In the genomic region with DNA sequence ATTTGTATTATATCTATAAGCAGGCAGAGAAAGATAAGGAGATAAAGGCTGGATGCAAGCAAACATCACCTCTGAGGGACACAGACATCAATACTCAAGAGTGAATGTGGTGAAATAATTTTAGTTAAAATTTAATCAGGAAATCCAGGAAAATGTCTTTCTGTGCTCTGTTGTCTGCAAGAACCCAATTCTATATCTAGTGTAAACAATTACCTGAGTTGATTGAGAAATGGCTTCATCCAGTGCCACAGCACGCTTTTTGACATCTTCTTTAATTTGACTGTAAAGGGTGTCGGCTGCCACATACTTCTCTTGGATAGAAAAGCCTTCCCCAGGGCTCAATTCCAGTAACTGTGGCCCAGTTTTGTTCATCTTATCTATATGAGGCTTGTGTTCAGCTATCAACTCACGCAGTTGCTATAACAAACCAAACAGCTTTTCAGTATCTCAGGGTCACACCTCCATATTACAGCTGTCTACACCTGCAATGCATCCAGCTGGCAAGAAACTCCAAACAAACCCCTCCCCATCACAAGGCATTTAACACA, we compare ENCODE assay signal across 15 cellular contexts.
A peak's percentile ranks its signal among the peaks of the same experiment; 100 is the strongest.
DNase-seq lines count a peak whose midpoint lies in the region; ATAC-seq and TF ChIP-seq lines count a peak whose summit lies in the region.
"Had no signal": no experiment of that assay in that cellular context is flagged by ENCODE, and none has a peak within 500 bp of the region (broad histone marks: within the 10 kb centered on the region; RNA-seq: fewer than 3 reads in every experiment).

No MANE protein-coding gene starts in this region.

- H3K23ac ChIP-seq in IMR-90 (ENCODE audit: low read depth, low read length) = no peak overlapping the region

- BruUV-seq in IMR-90 (replicated peaks; lab: Mats Ljungman, UMichigan) = no TSS peak

- no peak overlapping the region for H3K4me3 ChIP-seq in IMR-90 (ENCODE audit: insufficient read depth, low read depth, low read length)
- H3K4me3 ChIP-seq in heart right ventricle = no peak overlapping the region
- H3K4me3 ChIP-seq in rectal smooth muscle tissue (ENCODE audit: low read length) = no peak overlapping the region
- H3K4me3 ChIP-seq in effector memory CD4-positive, alpha-beta T cell (ENCODE audit: insufficient read depth, low read depth, low read length, poor library complexity, severe bottlenecking) = no peak overlapping the region
- H3K4me3 ChIP-seq: spleen had no signal

- no peak overlapping the region for H4K8ac ChIP-seq in IMR-90 (ENCODE audit: low read depth in 2 of 2, low read length in 2 of 2)

- dilution Hi-C loops in IMR-90 (cut with HindIII; ENCODE audit: low sequenced_read_pairs, unreplicated experiment) = no loop called here

- H2AK5ac ChIP-seq in IMR-90 (ENCODE audit: low read depth, low read length) = no peak overlapping the region

- no peak overlapping the region for H4K5ac ChIP-seq in IMR-90 (ENCODE audit: low read depth, low read length)

- no peak overlapping the region for H2BK5ac ChIP-seq in IMR-90 (ENCODE audit: low read depth, low read length, poor library complexity, severe bottlenecking)

- H2BK20ac ChIP-seq in IMR-90 (ENCODE audit: low read depth, low read length) = no peak overlapping the region

- no peak for ATAC-seq in IMR-90 (ENCODE audit: low read depth)
- peak; percentile 63 to 94 (median 88) for ATAC-seq in heart right ventricle
- ATAC-seq in HG03025 (IDR thresholded peaks at IDR 0.05; ENCODE audit: low FRiP score, unreplicated experiment) = no peak
- ATAC-seq: activated T-cell treated with anti-CD3 and anti-CD28 coated beads, Interleukin-2, amount 50 U/mL, for 4 hours had no signal

- H2AFZ ChIP-seq in IMR-90 (replicated peaks; ENCODE audit: low read length, poor library complexity) = no peak overlapping the region

- H3K27me3 ChIP-seq in IMR-90 (ENCODE audit: control insufficient read depth, insufficient read depth, low read length) (no peaks in the 10 kb centered on the region), heart right ventricle (no peaks in the 10 kb centered on the region), rectal smooth muscle tissue (ENCODE audit: control insufficient read depth, insufficient read depth, low read length) (no peaks in the 10 kb centered on the region)
- no peaks in the 10 kb centered on the region for H3K27me3 ChIP-seq in effector memory CD4-positive, alpha-beta T cell (replicated peaks; ENCODE audit: control insufficient read depth, insufficient read depth, low read length, poor library complexity, severe bottlenecking)
- H3K27me3 ChIP-seq: spleen had no signal

- no peak overlapping the region for H2BK15ac ChIP-seq in IMR-90 (ENCODE audit: low read depth, low read length)

- H3K27ac Mint-ChIP-seq in activated T-helper 2 cell treated with anti-CD3 and anti-CD28 coated beads, Interferon-gamma antibody, Interleukin-2, Interleukin-4, amounts not matched to agents 10 μg/mL and 5 μg/mL and 100 μg/mL, durations not matched to agents 14 hours and 24 hours and 36 hours = no peak overlapping the region
- H3K27ac Mint-ChIP-seq: activated CD4-positive, alpha-beta T cell treated with anti-CD3 and anti-CD28 coated beads, Interleukin-2, amount 10 ng/mL, durations not matched to agents 24 days and 14 days; dendritic cell treated with granulocyte-macrophage colony-stimulating factor and Interleukin-4, amounts not matched to agents 40 ng/mL and 50 ng/mL, for 4 days had no signal

- H3K4me1 ChIP-seq in IMR-90 (ENCODE audit: control insufficient read depth, insufficient read depth, low read length) = peaks cover 16% of the 10 kb centered on the region
- H3K4me1 ChIP-seq in heart right ventricle = peaks cover 0 to 92% (median 63%) of the 10 kb centered on the region in 9 donors
- H3K4me1 ChIP-seq in rectal smooth muscle tissue (ENCODE audit: control insufficient read depth, insufficient read depth, low read length) = peaks cover 41% of the 10 kb centered on the region
- no peaks in the 10 kb centered on the region for H3K4me1 ChIP-seq in effector memory CD4-positive, alpha-beta T cell (ENCODE audit: control insufficient read depth, insufficient read depth, low read length, poor library complexity, severe bottlenecking)
- H3K4me1 ChIP-seq: spleen had no signal

- intact Hi-C loops in IMR-90 (cut with micrococcal nuclease) (no loop called here), heart right ventricle (cut with DNase I) (no loop called here)
- intact Hi-C loops in activated T-helper 2 cell treated with anti-CD3 and anti-CD28 coated beads, Interferon-gamma antibody, Interleukin-2, Interleukin-4, amounts not matched to agents 10 μg/mL and 5 μg/mL and 100 μg/mL, durations not matched to agents 14 hours and 24 hours and 36 hours (cut with micrococcal nuclease) = no loop called here

- H3K14ac ChIP-seq in IMR-90 (replicated peaks; ENCODE audit: low read depth, low read length) = no peak overlapping the region

- H3K18ac ChIP-seq in IMR-90 (ENCODE audit: low read depth, low read length) = no peak overlapping the region

- no peaks in the 10 kb centered on the region for H3K9me3 Mint-ChIP-seq in activated T-helper 2 cell treated with anti-CD3 and anti-CD28 coated beads, Interferon-gamma antibody, Interleukin-2, Interleukin-4, amounts not matched to agents 10 μg/mL and 5 μg/mL and 100 μg/mL, durations not matched to agents 14 hours and 24 hours and 36 hours
- H3K9me3 Mint-ChIP-seq: activated CD4-positive, alpha-beta T cell treated with anti-CD3 and anti-CD28 coated beads, Interleukin-2, amount 10 ng/mL, durations not matched to agents 24 days and 14 days; activated T-cell treated with anti-CD3 and anti-CD28 coated beads, Interleukin-2, amount 50 U/mL, for 4 hours; dendritic cell treated with granulocyte-macrophage colony-stimulating factor and Interleukin-4, amounts not matched to agents 40 ng/mL and 50 ng/mL, for 4 days had no signal

- CTCF ChIA-PET in IMR-90 (lab: Yijun Ruan, JAX) = no interaction called here

- in situ Hi-C loops in IMR-90 (cut with MboI; ENCODE audit: low sequenced_read_pairs) = no loop called here

- H3K79me1 ChIP-seq in IMR-90 (ENCODE audit: low read depth in 1 of 2, low read length in 2 of 2) = peaks cover 36 to 52% of the 10 kb centered on the region in 2 experiments

- WGBS in IMR-90 (ENCODE audit: extremely low coverage in 2 of 2, insufficient read length in 1 of 2), 2 experiments = 66% methylated on average over 3 of the region's 3 CpGs; no CpG with 5 or more reads in 1 of the 2 experiments
- 44 to 50% methylated on average over 3 of the region's 3 CpGs for WGBS in heart right ventricle, 2 donors

- H3K36me3 ChIP-seq in IMR-90 (ENCODE audit: control insufficient read depth, insufficient read depth, low read length) = peaks cover 38% of the 10 kb centered on the region
- peaks cover 0 to 95% (median 29%) of the 10 kb centered on the region in 9 donors for H3K36me3 ChIP-seq in heart right ventricle
- H3K36me3 ChIP-seq in rectal smooth muscle tissue (ENCODE audit: control insufficient read depth, insufficient read depth, low read length) = peaks cover 11% of the 10 kb centered on the region
- no peaks in the 10 kb centered on the region for H3K36me3 ChIP-seq in effector memory CD4-positive, alpha-beta T cell (ENCODE audit: control insufficient read depth, insufficient read depth, low read length)

- H4K20me1 ChIP-seq in IMR-90 (ENCODE audit: insufficient read depth, low read length) = no peaks in the 10 kb centered on the region; the same call in 1 of the 2 replicates

- POLR2A ChIA-PET in IMR-90 (lab: Charles Lee; ENCODE audit: unreplicated experiment) = no interaction called here

- H3K4ac ChIP-seq in IMR-90 (ENCODE audit: low read depth, low read length) = no peak overlapping the region

- H3K4me3 Mint-ChIP-seq in activated T-helper 2 cell treated with anti-CD3 and anti-CD28 coated beads, Interferon-gamma antibody, Interleukin-2, Interleukin-4, amounts not matched to agents 10 μg/mL and 5 μg/mL and 100 μg/mL, durations not matched to agents 14 hours and 24 hours and 36 hours (ENCODE audit: low read depth) = no peak overlapping the region
- H3K4me3 Mint-ChIP-seq: activated CD4-positive, alpha-beta T cell treated with anti-CD3 and anti-CD28 coated beads, Interleukin-2, amount 10 ng/mL, durations not matched to agents 24 days and 14 days; activated T-cell treated with anti-CD3 and anti-CD28 coated beads, Interleukin-2, amount 50 U/mL, for 4 hours; dendritic cell treated with granulocyte-macrophage colony-stimulating factor and Interleukin-4, amounts not matched to agents 40 ng/mL and 50 ng/mL, for 4 days had no signal

- H4K91ac ChIP-seq in IMR-90 (ENCODE audit: insufficient read depth, low read depth, low read length) = no peak overlapping the region

- no peak for TF ChIP-seq CTCF in IMR-90 (conservative IDR thresholded peaks at IDR 0.05; ENCODE audit: low read depth, low read length)
- no peak for TF ChIP-seq CTCF in heart right ventricle (IDR thresholded peaks at IDR 0.05)

- no peak overlapping the region for H3K56ac ChIP-seq in IMR-90 (ENCODE audit: extremely low read depth, insufficient read depth, low read length)

- no peaks in the 10 kb centered on the region for H3K36me3 Mint-ChIP-seq in activated T-helper 2 cell treated with anti-CD3 and anti-CD28 coated beads, Interferon-gamma antibody, Interleukin-2, Interleukin-4, amounts not matched to agents 10 μg/mL and 5 μg/mL and 100 μg/mL, durations not matched to agents 14 hours and 24 hours and 36 hours (ENCODE audit: low read depth)

- TF ChIP-seq RAD21 in IMR-90 (IDR thresholded peaks at IDR 0.05; ENCODE audit: low read length) = no peak

- H2BK120ac ChIP-seq in IMR-90 (ENCODE audit: low read depth, low read length) = no peak overlapping the region

- peak; percentile 34 for DNase-seq in IMR-90
- DNase-seq in SHP77 treated with DMSO at 0.1 percent for 48 hours (lab: John Stamatoyannopoulos, UW) = peak; percentile 21
- DNase-seq in heart right ventricle = peak in 1 of 2 donors; percentile 69
- no peak for DNase-seq in activated T-helper 2 cell treated with anti-CD3 and anti-CD28 coated beads, Interferon-gamma antibody, Interleukin-2, Interleukin-4, amounts not matched to agents 10 μg/mL and 5 μg/mL and 100 μg/mL, durations not matched to agents 14 hours and 24 hours and 36 hours (ENCODE audit: low spot score)
- DNase-seq in effector memory CD4-positive, alpha-beta T cell = no peak
- DNase-seq in activated CD8-positive, alpha-beta memory T cell treated with anti-CD3 and anti-CD28 coated beads, Interleukin-2, amount 50 U/mL, for 4 hours = no peak
- DNase-seq: activated CD4-positive, alpha-beta T cell treated with anti-CD3 and anti-CD28 coated beads, Interleukin-2, amount 10 ng/mL, durations not matched to agents 24 days and 14 days; activated T-cell treated with anti-CD3 and anti-CD28 coated beads, Interleukin-2, amount 50 U/mL, for 4 hours; GOT3; NCI-H1436; NCI-H526 treated with DMSO at 0.1 percent for 48 hours; spleen had no signal

- H3K9ac ChIP-seq in IMR-90 (ENCODE audit: low read depth, low read length) (no peak overlapping the region), rectal smooth muscle tissue (ENCODE audit: low read length) (no peak overlapping the region)

- H3K4me2 ChIP-seq in IMR-90 (ENCODE audit: low read depth, low read length) = no peak overlapping the region

- H3K27ac ChIP-seq in IMR-90 (ENCODE audit: insufficient read depth, low read length) (no peak overlapping the region), heart right ventricle (peak overlapping the region in 6 of 10 donors; percentile 5 to 72 (median 46)), rectal smooth muscle tissue (ENCODE audit: low read depth, low read length) (peak overlapping the region; percentile 6)
- H3K27ac ChIP-seq in effector memory CD4-positive, alpha-beta T cell (ENCODE audit: insufficient read depth, low read length, poor library complexity, severe bottlenecking) = no peak overlapping the region
- H3K27ac ChIP-seq: spleen had no signal

- TF ChIP-seq POLR2A in IMR-90 (IDR thresholded peaks at IDR 0.05; ENCODE audit: low read depth, low read length) = no peak

- H3K9me1 ChIP-seq in IMR-90 (ENCODE audit: insufficient read depth, low read length) = peaks cover 19% of the 10 kb centered on the region

- no peaks in the 10 kb centered on the region for H3K27me3 Mint-ChIP-seq in activated T-helper 2 cell treated with anti-CD3 and anti-CD28 coated beads, Interferon-gamma antibody, Interleukin-2, Interleukin-4, amounts not matched to agents 10 μg/mL and 5 μg/mL and 100 μg/mL, durations not matched to agents 14 hours and 24 hours and 36 hours (ENCODE audit: low read depth)
- H3K27me3 Mint-ChIP-seq: activated CD4-positive, alpha-beta T cell treated with anti-CD3 and anti-CD28 coated beads, Interleukin-2, amount 10 ng/mL, durations not matched to agents 24 days and 14 days; dendritic cell treated with granulocyte-macrophage colony-stimulating factor and Interleukin-4, amounts not matched to agents 40 ng/mL and 50 ng/mL, for 4 days had no signal

- no peaks in the 10 kb centered on the region for H3K4me1 Mint-ChIP-seq in activated T-helper 2 cell treated with anti-CD3 and anti-CD28 coated beads, Interferon-gamma antibody, Interleukin-2, Interleukin-4, amounts not matched to agents 10 μg/mL and 5 μg/mL and 100 μg/mL, durations not matched to agents 14 hours and 24 hours and 36 hours (ENCODE audit: low read depth)
- H3K4me1 Mint-ChIP-seq: activated CD4-positive, alpha-beta T cell treated with anti-CD3 and anti-CD28 coated beads, Interleukin-2, amount 10 ng/mL, durations not matched to agents 24 days and 14 days had no signal

- H3K9me3 ChIP-seq in IMR-90 (ENCODE audit: control insufficient read depth, insufficient read depth, low read length) (no peaks in the 10 kb centered on the region), heart right ventricle (no peaks in the 10 kb centered on the region)
- no peaks in the 10 kb centered on the region for H3K9me3 ChIP-seq in effector memory CD4-positive, alpha-beta T cell (ENCODE audit: control insufficient read depth, low read length)
- H3K9me3 ChIP-seq: spleen had no signal

- no peak overlapping the region for H2AK9ac ChIP-seq in IMR-90 (replicated peaks; ENCODE audit: low read depth, low read length, poor library complexity)

Comparison
In these comparisons a context has a peak if more than half of its experiments do, and no peak if none do; other contexts are left out.
1. ATAC-seq: peak in heart right ventricle (8 of 8); none in IMR-90 (single experiment) and HG03025 (single experiment).
2. DNase-seq: peak in IMR-90 (single experiment) and SHP77 treated with DMSO at 0.1 percent for 48 hours (single experiment); none in activated T-helper 2 cell treated with anti-CD3 and anti-CD28 coated beads, Interferon-gamma antibody, Interleukin-2, Interleukin-4, amounts not matched to agents 10 μg/mL and 5 μg/mL and 100 μg/mL, durations not matched to agents 14 hours and 24 hours and 36 hours (single experiment), effector memory CD4-positive, alpha-beta T cell (0 of 3) and activated CD8-positive, alpha-beta memory T cell treated with anti-CD3 and anti-CD28 coated beads, Interleukin-2, amount 50 U/mL, for 4 hours (single experiment).
3. H3K27ac ChIP-seq: peak in heart right ventricle (6 of 10) and rectal smooth muscle tissue (single experiment); none in IMR-90 (single experiment) and effector memory CD4-positive, alpha-beta T cell (single experiment).